In the genomic region with DNA sequence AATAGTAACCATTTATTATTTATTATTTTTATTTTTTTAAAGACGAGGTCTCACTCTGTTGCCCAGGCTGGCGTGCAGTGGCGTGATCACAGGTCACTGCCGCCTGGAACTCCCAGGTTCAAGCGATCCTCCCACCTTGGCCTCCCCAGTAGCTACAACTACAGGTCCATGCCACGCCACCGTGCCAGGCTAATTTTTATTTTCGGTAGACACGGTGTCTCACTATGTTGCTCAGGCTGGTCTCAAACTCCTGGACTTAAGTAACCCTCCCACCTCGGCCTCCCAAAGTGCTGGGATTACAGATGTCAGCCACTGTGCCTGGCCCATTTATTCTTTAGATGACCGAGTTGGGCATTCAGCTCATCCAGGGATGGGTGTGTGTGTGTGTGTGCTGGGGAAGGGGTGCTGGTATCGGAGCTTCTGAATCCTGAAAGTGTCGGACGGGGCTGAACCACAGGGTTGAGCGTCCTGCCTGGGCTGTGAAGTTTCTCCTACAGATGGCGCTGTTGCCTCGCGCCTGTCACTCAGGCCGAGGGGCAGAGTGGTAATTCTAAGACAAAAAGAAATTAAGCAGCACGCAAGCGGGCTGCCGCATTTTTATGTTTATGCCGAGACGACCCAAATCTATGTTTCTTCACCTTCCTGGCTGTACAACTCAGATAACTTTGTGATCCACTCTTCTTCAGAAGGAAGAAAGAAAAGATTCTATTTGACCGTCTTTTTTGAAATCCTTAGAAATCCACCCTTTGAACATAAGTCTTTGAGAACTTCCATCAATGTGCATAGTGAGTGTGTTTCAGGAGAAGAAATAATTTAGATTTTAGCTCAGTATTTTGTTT, we compare ENCODE assay signal across 8 cellular contexts.
DNase-seq lines count a peak whose midpoint lies in the region; ATAC-seq, FAIRE-seq and TF ChIP-seq lines count a peak whose summit lies in the region.

No MANE protein-coding gene starts in this region.

- H3K79me2 ChIP-seq in Karpas-422 (ENCODE audit: low read length), result no peaks in the 10 kb centered on the region
- H3K79me2 ChIP-seq in SU-DHL-6 (ENCODE audit: insufficient read depth, low read length), result no peaks in the 10 kb centered on the region

- ATAC-seq in A549 (peak; percentile 91 to 98), GM18861 (IDR thresholded peaks at IDR 0.05; ENCODE audit: unreplicated experiment) (no peak)

- H4K20me1 ChIP-seq in Karpas-422 (ENCODE audit: insufficient read depth, low read depth, low read length) (no peaks in the 10 kb centered on the region), SU-DHL-6 (ENCODE audit: low read depth, low read length) (no peaks in the 10 kb centered on the region)

- CTCF ChIA-PET in A549 (lab: Yijun Ruan, JAX), result interaction anchor here (0.5 to 4.9 kb wide), 57 partner anchors 8 to 2000 kb away, joined by 3 to 43 read pairs (median 4); no protein-coding TSS in a partner anchor

- WGBS in A549 (ENCODE audit: missing lambda C conversion rate), result 17% methylated on average over 25 of the region's 25 CpGs
- 33 to 40% methylated on average over 25 of the region's 25 CpGs for WGBS in sigmoid colon, 2 donors

- no peak for TF ChIP-seq EP300 in A549 (IDR thresholded peaks at IDR 0.05)
- TF ChIP-seq EP300 in sigmoid colon (IDR thresholded peaks at IDR 0.05), result no peak

- FAIRE-seq in A549 (lab: Jason Lieb, UNC), result no peak

- H3K4me1 ChIP-seq in A549 (no peaks in the 10 kb centered on the region), Karpas-422 (ENCODE audit: low read length) (no peaks in the 10 kb centered on the region), right atrium auricular region (no peaks in the 10 kb centered on the region), sigmoid colon (no peaks in the 10 kb centered on the region)

- peak overlapping the region; percentile 17; the same call in 1 of the 3 replicates for H3K4me2 ChIP-seq in A549
- H3K4me2 ChIP-seq in Karpas-422 (ENCODE audit: low read depth, low read length, poor library complexity, severe bottlenecking), result no peak overlapping the region
- H3K4me2 ChIP-seq in SU-DHL-6 (ENCODE audit: low read depth, low read length, poor library complexity, severe bottlenecking), result no peak overlapping the region

- intact Hi-C loops in sigmoid colon (cut with DNase I), result loop anchor here (5.0 kb wide), 1 partner anchor 1686 kb away; no protein-coding TSS in a partner anchor

- POLR2A ChIA-PET in A549 (lab: Yijun Ruan, JAX), result no interaction called here

- TF ChIP-seq CTCF in A549 (IDR thresholded peaks at IDR 0.05), result peak; percentile 73
- TF ChIP-seq CTCF in GM12875 (IDR thresholded peaks at IDR 0.05; ENCODE audit: borderline replicate concordance, insufficient read depth, low read depth, low read length), result peak; percentile 88
- peak; percentile 56 for TF ChIP-seq CTCF in SU-DHL-6 (IDR thresholded peaks at IDR 0.05; ENCODE audit: insufficient read depth, low read length, poor library complexity, severe bottlenecking)
- TF ChIP-seq CTCF in right atrium auricular region (IDR thresholded peaks at IDR 0.05), result peak; percentile 85 to 94
- peak in 3 of 4 experiments; percentile 52 to 68 (median 56) for TF ChIP-seq CTCF in sigmoid colon (IDR thresholded peaks at IDR 0.05)

- H3K9me3 ChIP-seq in A549 (no peaks in the 10 kb centered on the region), Karpas-422 (ENCODE audit: low read length) (no peaks in the 10 kb centered on the region), SU-DHL-6 (ENCODE audit: insufficient read depth, low read length) (no peaks in the 10 kb centered on the region), right atrium auricular region (no peaks in the 10 kb centered on the region), sigmoid colon (no peaks in the 10 kb centered on the region)

- H3K4me3 ChIP-seq in A549, result no peak overlapping the region
- H3K4me3 ChIP-seq in GM12875 (ENCODE audit: low read depth, low read length), result no peak overlapping the region
- no peak overlapping the region for H3K4me3 ChIP-seq in Karpas-422 (ENCODE audit: low read length)
- H3K4me3 ChIP-seq in SU-DHL-6 (ENCODE audit: insufficient read depth, low read length, poor library complexity, severe bottlenecking), result no peak overlapping the region
- H3K4me3 ChIP-seq in right atrium auricular region, result no peak overlapping the region
- H3K4me3 ChIP-seq in sigmoid colon, result no peak overlapping the region

- H3K9me2 ChIP-seq in Karpas-422 (replicated peaks; ENCODE audit: insufficient read depth, low read length) (no peaks in the 10 kb centered on the region), SU-DHL-6 (replicated peaks; ENCODE audit: insufficient read depth, low read length) (no peaks in the 10 kb centered on the region)

- TF ChIP-seq POLR2A in A549 (IDR thresholded peaks at IDR 0.05; ENCODE audit: low read length) (no peak), sigmoid colon (IDR thresholded peaks at IDR 0.05) (no peak)

- H3F3A ChIP-seq in SU-DHL-6 (ENCODE audit: insufficient read depth), result no peaks in the 10 kb centered on the region

- H3K27me3 ChIP-seq in Karpas-422 (ENCODE audit: low read length), result no peaks in the 10 kb centered on the region
- no peaks in the 10 kb centered on the region for H3K27me3 ChIP-seq in SU-DHL-6 (ENCODE audit: low read length)
- no peaks in the 10 kb centered on the region for H3K27me3 ChIP-seq in right atrium auricular region
- peaks cover 0 to 17% (median 4%) of the 10 kb centered on the region in 3 donors for H3K27me3 ChIP-seq in sigmoid colon

- DNase-seq in A549 (ENCODE audit: low read depth in 1 of 2, low spot score in 1 of 2) (peak; percentile 47 to 49), Karpas-422 (peak; percentile 84), amygdala (lab: John Stamatoyannopoulos, UW) (peak in 46 of 56 donors; percentile 7 to 79 (median 36)), right atrium auricular region (ENCODE audit: low spot score) (peak; percentile 67), sigmoid colon (no peak)

- peak; percentile 85 to 91 for TF ChIP-seq RAD21 in A549 (conservative IDR thresholded peaks at IDR 0.05 in 1 of 2, IDR thresholded peaks at IDR 0.05 in 1 of 2)

- H3K9ac ChIP-seq in Karpas-422 (ENCODE audit: low read length) (no peak overlapping the region), SU-DHL-6 (ENCODE audit: low read length) (no peak overlapping the region)

- H3K36me3 ChIP-seq in Karpas-422 (ENCODE audit: insufficient read depth, low read length) (no peaks in the 10 kb centered on the region), SU-DHL-6 (ENCODE audit: low read length) (no peaks in the 10 kb centered on the region), right atrium auricular region (no peaks in the 10 kb centered on the region), sigmoid colon (no peaks in the 10 kb centered on the region)

- H2AFZ ChIP-seq in Karpas-422 (ENCODE audit: low read length), result no peak overlapping the region
- no peak overlapping the region for H2AFZ ChIP-seq in SU-DHL-6 (ENCODE audit: low read depth, low read length, severe bottlenecking)

- H3K27ac ChIP-seq in A549 (no peak overlapping the region), Karpas-422 (ENCODE audit: low read length) (no peak overlapping the region), SU-DHL-6 (ENCODE audit: low read depth, low read length) (no peak overlapping the region), right atrium auricular region (no peak overlapping the region), sigmoid colon (no peak overlapping the region)

TF ChIP-seq in A549, 52 proteins besides CTCF, POLR2A, EP300 and RAD21:
- peak; percentile 65 for TF ChIP-seq SMC3 (IDR thresholded peaks at IDR 0.05)
- no peak for TF ChIP-seq PHF8 (IDR thresholded peaks at IDR 0.05; ENCODE audit: borderline replicate concordance, low read depth)
- TF ChIP-seq CHD2 (IDR thresholded peaks at IDR 0.05; ENCODE audit: low read length, partially characterized antibody), result no peak
- no peak for TF ChIP-seq NPAS2 (CRISPR knock-in tag; IDR thresholded peaks at IDR 0.05; ENCODE audit: borderline replicate concordance)
- TF ChIP-seq TFCP2L1 (CRISPR knock-in tag; IDR thresholded peaks at IDR 0.05), result no peak
